8 cellular contexts compared by ENCODE assay signal in the genomic region with DNA sequence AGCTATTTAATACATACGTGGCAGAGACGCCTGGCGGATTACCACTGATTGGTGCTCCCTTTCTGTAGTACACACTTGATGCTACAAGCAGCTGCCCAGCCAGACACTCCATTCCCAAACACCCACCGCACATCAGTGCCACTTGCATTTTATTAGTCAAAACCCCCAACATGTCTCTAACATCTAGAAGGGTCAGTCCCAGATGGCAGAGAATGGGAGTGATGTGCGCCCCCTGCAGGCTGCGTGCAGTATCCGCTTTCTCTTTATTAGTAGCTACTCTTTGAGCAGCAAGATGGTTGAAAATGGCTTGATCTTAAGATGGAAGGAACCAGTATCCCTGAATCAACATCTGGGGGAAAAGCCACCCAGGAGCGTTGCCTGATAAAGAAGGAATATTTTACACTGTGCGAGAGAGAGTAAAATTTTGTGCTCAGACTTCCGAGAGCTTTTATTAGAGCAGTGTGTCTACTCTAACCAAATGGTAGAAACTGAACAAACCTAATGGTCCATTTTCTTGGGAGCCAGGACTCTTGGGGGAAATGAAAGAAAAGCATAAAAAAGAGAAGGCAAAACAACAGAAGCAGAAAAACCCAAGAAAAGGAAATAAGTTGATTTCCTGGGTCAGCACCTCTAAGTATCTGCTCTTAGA.
DNase-seq lines count a peak whose midpoint lies in the region; ATAC-seq, FAIRE-seq and TF ChIP-seq lines count a peak whose summit lies in the region.

No MANE protein-coding gene starts in this region.

- H3K9me3 ChIP-seq in MM.1S (replicated peaks; ENCODE audit: insufficient read depth, low read length): no peaks in the 10 kb centered on the region
- no peaks in the 10 kb centered on the region for H3K9me3 ChIP-seq in GM12878 (replicated peaks; ENCODE audit: control insufficient read depth, insufficient read depth, low read length)
- H3K9me3 ChIP-seq in body of pancreas: no peaks in the 10 kb centered on the region
- H3K9me3 ChIP-seq in tibial artery: no peaks in the 10 kb centered on the region

- H3K36me3 Mint-ChIP-seq in immature natural killer cell: peaks cover 16 to 38% (median 23%) of the 10 kb centered on the region in 3 donors

- CTCF ChIA-PET in GM12878 (lab: Yijun Ruan, JAX): interaction anchor here (0.5 to 4.7 kb wide), 24 partner anchors 9 to 1395 kb away, joined by 3 to 45 read pairs (median 3); no protein-coding TSS in a partner anchor

- in situ Hi-C loops in GM12878 (cut with MboI): no loop called here

- H3K27ac ChIP-seq in MM.1S (ENCODE audit: low read length) (no peak overlapping the region), GM12878 (ENCODE audit: control insufficient read depth, insufficient read depth) (no peak overlapping the region), body of pancreas (no peak overlapping the region), tibial artery (no peak overlapping the region)

- TF ChIP-seq RAD21 in GM12878 (IDR thresholded peaks at IDR 0.05; ENCODE audit: insufficient read depth, low read depth, low read length): peak; percentile 27; the same call in 1 of the 2 replicates

- no peak for TF ChIP-seq EP300 in GM12878 (IDR thresholded peaks at IDR 0.05; ENCODE audit: borderline replicate concordance in 1 of 2, control insufficient read depth in 1 of 2, low read depth in 2 of 2, low read length in 2 of 2)

- no peak overlapping the region for H3K9ac ChIP-seq in MM.1S (ENCODE audit: low read length)
- H3K9ac ChIP-seq in GM12878 (ENCODE audit: control insufficient read depth, insufficient read depth, low read length): no peak overlapping the region

- no peak overlapping the region for H3K27ac Mint-ChIP-seq in immature natural killer cell

- no TSS peak for BruUV-seq in GM12878 (replicated peaks; lab: Mats Ljungman, UMichigan)

- no peaks in the 10 kb centered on the region for H3K27me3 ChIP-seq in MM.1S (replicated peaks; ENCODE audit: insufficient read depth, low read length)
- H3K27me3 ChIP-seq in GM12878 (replicated peaks in 1 of 2; ENCODE audit: control insufficient read depth in 2 of 2, insufficient read depth in 2 of 2, low read length in 1 of 2): no peaks in the 10 kb centered on the region
- H3K27me3 ChIP-seq in body of pancreas: no peaks in the 10 kb centered on the region
- no peaks in the 10 kb centered on the region for H3K27me3 ChIP-seq in tibial artery

- no peak overlapping the region for H2AFZ ChIP-seq in MM.1S (ENCODE audit: low read length)
- no peak overlapping the region for H2AFZ ChIP-seq in GM12878 (ENCODE audit: control insufficient read depth, low read depth, low read length)

- TF ChIP-seq CTCF in GM12874 (IDR thresholded peaks at IDR 0.05; ENCODE audit: insufficient read depth, low read depth, low read length) (peak; percentile 74), MM.1S (IDR thresholded peaks at IDR 0.05; ENCODE audit: low read length) (peak; percentile 53), GM12878 (IDR thresholded peaks at IDR 0.05 in 2 of 3, conservative IDR thresholded peaks at IDR 0.05 in 1 of 3; ENCODE audit: control insufficient read depth in 2 of 3, extremely low read depth in 1 of 3, insufficient read depth in 1 of 3, low read depth in 3 of 3, low read length in 3 of 3) (peak; percentile 42 to 78 (median 61)), body of pancreas (IDR thresholded peaks at IDR 0.05) (peak in 2 of 7 experiments; percentile 3 to 10), tibial artery (IDR thresholded peaks at IDR 0.05) (no peak)

- POLR2A ChIA-PET in GM12878 (lab: Charles Lee): interaction anchor here (0.6 kb wide), 1 partner anchor 15 kb away, joined by 3 read pairs; no protein-coding TSS in a partner anchor

- no peaks in the 10 kb centered on the region for H3K9me2 ChIP-seq in MM.1S (replicated peaks; ENCODE audit: insufficient read depth, low read length)

- H3K4me2 ChIP-seq in MM.1S (ENCODE audit: low read depth, low read length): no peak overlapping the region
- H3K4me2 ChIP-seq in GM12878 (ENCODE audit: control insufficient read depth, insufficient read depth): no peak overlapping the region

- H3K4me3 ChIP-seq in MM.1S (ENCODE audit: low read length) (no peak overlapping the region), GM12878 (no peak overlapping the region), body of pancreas (no peak overlapping the region), tibial artery (no peak overlapping the region)

- intact Hi-C loops in GM12878 (cut with micrococcal nuclease; ENCODE audit: unreplicated experiment) (loop anchor here (1.0 kb wide), 1 partner anchor 533 kb away; no protein-coding TSS in a partner anchor), body of pancreas (cut with DNase I) (no loop called here), tibial artery (cut with DNase I; ENCODE audit: low total_unique reads) (no loop called here)

- no peaks in the 10 kb centered on the region for H3K79me2 ChIP-seq in MM.1S (ENCODE audit: low read length)
- no peaks in the 10 kb centered on the region for H3K79me2 ChIP-seq in GM12878 (ENCODE audit: control insufficient read depth, insufficient read depth, low read length)

- H3K4me1 ChIP-seq in MM.1S (ENCODE audit: low read length) (no peaks in the 10 kb centered on the region), GM12878 (ENCODE audit: control insufficient read depth, insufficient read depth, low read length) (no peaks in the 10 kb centered on the region), body of pancreas (peaks cover 13% of the 10 kb centered on the region), tibial artery (peaks cover 0 to under 1% (median under 1%) of the 10 kb centered on the region in 4 donors)

- SMC1A ChIA-PET in GM12878 (lab: Charles Lee; ENCODE audit: uncharacterized antibody, unreplicated experiment): interaction anchor here (0.6 to 1.3 kb wide), 8 partner anchors 10 to 552 kb away, joined by 3 to 5 read pairs (median 4); no protein-coding TSS in a partner anchor

- H3K36me3 ChIP-seq in MM.1S (replicated peaks; ENCODE audit: insufficient read depth, low read length) (no peaks in the 10 kb centered on the region), GM12878 (ENCODE audit: control insufficient read depth in 2 of 2, insufficient read depth in 2 of 2, low read length in 1 of 2) (no peaks in the 10 kb centered on the region), body of pancreas (replicated peaks in 1 of 2; ENCODE audit: insufficient read depth in 1 of 2, low read depth in 2 of 2) (no peaks in the 10 kb centered on the region), tibial artery (no peaks in the 10 kb centered on the region)

- H3F3A ChIP-seq in MM.1S (ENCODE audit: insufficient read depth, low read length): no peaks in the 10 kb centered on the region

- WGBS in GM12878 (ENCODE audit: insufficient coverage, insufficient replicate concordance, low lambda C conversion rate, missing lambda C conversion rate): 59% methylated on average over 10 of the region's 10 CpGs
- whole genome bisulfite sequencing in body of pancreas, 2 donors: 72 to 77% methylated on average over 10 of the region's 10 CpGs

- RAD21 ChIA-PET in GM12878 (lab: Charles Lee; ENCODE audit: unreplicated experiment): no interaction called here

- H3K4me1 Mint-ChIP-seq in immature natural killer cell: no peaks in the 10 kb centered on the region

- ATAC-seq in GM12878 (peak; percentile 66), HG02623 (IDR thresholded peaks at IDR 0.05; ENCODE audit: unreplicated experiment) (no peak), body of pancreas (no peak)

- TF ChIP-seq POLR2A in GM12878 (IDR thresholded peaks at IDR 0.05; ENCODE audit: low read depth, low read length) (no peak), body of pancreas (IDR thresholded peaks at IDR 0.05) (no peak)

- H4K20me1 ChIP-seq in MM.1S (ENCODE audit: insufficient read depth, low read length) (no peaks in the 10 kb centered on the region), GM12878 (ENCODE audit: control insufficient read depth, insufficient read depth) (no peaks in the 10 kb centered on the region)

- FAIRE-seq in GM12878 (lab: Jason Lieb, UNC): no peak

- DNase-seq in MM.1S (no peak), GM12878 (ENCODE audit: low read depth, low spot score) (no peak), immature natural killer cell (no peak), body of pancreas (no peak), tibial artery (no peak)
- DNase-seq in stimulated activated CD4-positive, alpha-beta T cell treated with anti-CD3 and anti-CD28 coated beads, Interleukin-12 subunit alpha, Interleukin-12 subunit beta, amount 100 ng/mL, for 48 hours (ENCODE audit: low read depth in 2 of 3, low spot score in 1 of 3): peak in 2 of 3 donors; percentile 20 to 24

- no peak overlapping the region for H3K4me3 Mint-ChIP-seq in immature natural killer cell

- H3K9me3 Mint-ChIP-seq in immature natural killer cell: no peaks in the 10 kb centered on the region

- H3K27me3 Mint-ChIP-seq in immature natural killer cell (ENCODE audit: low read depth in 3 of 3): no peaks in the 10 kb centered on the region

TF ChIP-seq in GM12878, 131 proteins besides CTCF, POLR2A, EP300 and RAD21:
- TF ChIP-seq YY1 (IDR thresholded peaks at IDR 0.05; ENCODE audit: low read depth, low read length) (peak; percentile 69; the same call in 1 of the 2 replicates), CREB1 (IDR thresholded peaks at IDR 0.05; ENCODE audit: low read depth) (no peak), SMC3 (IDR thresholded peaks at IDR 0.05; ENCODE audit: borderline replicate concordance, low read length) (peak; percentile 38; the same call in 1 of the 2 replicates)

Comparison
In these comparisons a context has a peak if more than half of its experiments do, and no peak if none do; other contexts are left out.
1. CTCF ChIP-seq: peak in GM12874 (single experiment), MM.1S (single experiment) and GM12878 (3 of 3); none in tibial artery (0 of 2).
2. DNase-seq: peak in stimulated activated CD4-positive, alpha-beta T cell treated with anti-CD3 and anti-CD28 coated beads, Interleukin-12 subunit alpha, Interleukin-12 subunit beta, amount 100 ng/mL, for 48 hours (2 of 3); none in MM.1S (single experiment), GM12878 (single experiment), immature natural killer cell (0 of 3), body of pancreas (0 of 4) and tibial artery (0 of 2).